ENCODE assay signal across 20 cellular contexts in genomic region chr17:46117117-46117516, GRCh38.
"Had no signal": no experiment of that assay in that cellular context is flagged by ENCODE, and none has a peak within 500 bp of the region (broad histone marks: within the 10 kb centered on the region; RNA-seq: fewer than 3 reads in every experiment).

No MANE protein-coding gene starts in this region.

- H3K27ac Mint-ChIP-seq: activated CD4-positive, alpha-beta memory T cell treated with anti-CD3 and anti-CD28 coated beads, Interleukin-2, amount 10 ng/mL, durations not matched to agents 7 days and 5 days; activated CD4-positive, alpha-beta T cell treated with anti-CD3 and anti-CD28 coated beads, Interleukin-2, amount 10 ng/mL, durations not matched to agents 24 days and 14 days; activated CD8-positive, alpha-beta memory T cell treated with anti-CD3 and anti-CD28 coated beads, Interleukin-2, amount 10 ng/mL, durations not matched to agents 7 days and 5 days; activated naive CD8-positive, alpha-beta T cell treated with anti-CD3 and anti-CD28 coated beads, Interleukin-2, amount 10 ng/mL, durations not matched to agents 7 days and 5 days had no signal

- H3K27ac ChIP-seq: breast epithelium, coronary artery, thoracic aorta, upper lobe of right lung had no signal

- H3K9me3 Mint-ChIP-seq: activated CD4-positive, alpha-beta memory T cell treated with anti-CD3 and anti-CD28 coated beads, Interleukin-2, amount 10 ng/mL, durations not matched to agents 7 days and 5 days; activated CD4-positive, alpha-beta T cell treated with anti-CD3 and anti-CD28 coated beads, Interleukin-2, amount 10 ng/mL, durations not matched to agents 24 days and 14 days; activated naive CD8-positive, alpha-beta T cell treated with anti-CD3 and anti-CD28 coated beads, Interleukin-2, amount 10 ng/mL, durations not matched to agents 7 days and 5 days had no signal

- DNase-seq: activated CD4-positive, alpha-beta memory T cell treated with anti-CD3 and anti-CD28 coated beads, Interleukin-2, amount 10 ng/mL, durations not matched to agents 7 days and 5 days; activated CD4-positive, alpha-beta T cell treated with anti-CD3 and anti-CD28 coated beads, Interleukin-2, amount 10 ng/mL, durations not matched to agents 24 days and 14 days; activated CD8-positive, alpha-beta memory T cell treated with anti-CD3 and anti-CD28 coated beads, Interleukin-2, amount 10 ng/mL, durations not matched to agents 7 days and 5 days; activated gamma-delta T cell treated with Interleukin-2 at 50 U/mL for 16 hours; activated naive CD8-positive, alpha-beta T cell treated with anti-CD3 and anti-CD28 coated beads, Interleukin-2, amount 10 ng/mL, durations not matched to agents 7 days and 5 days; activated T-cell treated with anti-CD3 and anti-CD28 coated beads for 4 hours; amniotic stem cell; cerebellar nuclear complex; esophagus squamous epithelium; gastrocnemius medialis; hippocampal formation; occipital lobe; stimulated activated CD4-positive, alpha-beta T cell treated with anti-CD3 and anti-CD28 coated beads, Interleukin-4, amount 100 ng/mL, for 24 hours; stimulated activated naive CD4-positive, alpha-beta T cell treated with Interleukin-2 at 50 U/mL for 16 hours; SW 1271; upper lobe of right lung had no signal

- H3K27me3 ChIP-seq: breast epithelium, esophagus squamous epithelium, gastrocnemius medialis, upper lobe of right lung had no signal

- ATAC-seq: activated CD4-positive, CD25-positive, alpha-beta regulatory T cell treated with anti-CD3 and anti-CD28 coated beads, Interleukin-2, amount 50 U/mL, for 24 hours; activated CD8-positive, alpha-beta memory T cell treated with anti-CD3 and anti-CD28 coated beads, Interleukin-2, amount 10 ng/mL, durations not matched to agents 7 days and 5 days; gastrocnemius medialis; upper lobe of right lung had no signal

- H3K4me3 Mint-ChIP-seq: activated CD4-positive, alpha-beta memory T cell treated with anti-CD3 and anti-CD28 coated beads, Interleukin-2, amount 10 ng/mL, durations not matched to agents 7 days and 5 days; activated CD4-positive, alpha-beta T cell treated with anti-CD3 and anti-CD28 coated beads, Interleukin-2, amount 10 ng/mL, durations not matched to agents 24 days and 14 days; activated CD8-positive, alpha-beta memory T cell treated with anti-CD3 and anti-CD28 coated beads, Interleukin-2, amount 10 ng/mL, durations not matched to agents 7 days and 5 days; activated naive CD8-positive, alpha-beta T cell treated with anti-CD3 and anti-CD28 coated beads, Interleukin-2, amount 10 ng/mL, durations not matched to agents 7 days and 5 days had no signal

- H3K4me3 ChIP-seq: breast epithelium, coronary artery, esophagus squamous epithelium, gastrocnemius medialis, thoracic aorta, upper lobe of right lung had no signal

- H3K27me3 Mint-ChIP-seq: activated CD4-positive, alpha-beta memory T cell treated with anti-CD3 and anti-CD28 coated beads, Interleukin-2, amount 10 ng/mL, durations not matched to agents 7 days and 5 days; activated CD4-positive, alpha-beta T cell treated with anti-CD3 and anti-CD28 coated beads, Interleukin-2, amount 10 ng/mL, durations not matched to agents 24 days and 14 days; activated CD8-positive, alpha-beta memory T cell treated with anti-CD3 and anti-CD28 coated beads, Interleukin-2, amount 10 ng/mL, durations not matched to agents 7 days and 5 days; activated naive CD8-positive, alpha-beta T cell treated with anti-CD3 and anti-CD28 coated beads, Interleukin-2, amount 10 ng/mL, durations not matched to agents 7 days and 5 days had no signal

- H3K9me3 ChIP-seq: breast epithelium, esophagus squamous epithelium, gastrocnemius medialis, thoracic aorta, upper lobe of right lung had no signal

- H3K36me3 ChIP-seq: breast epithelium, esophagus squamous epithelium, gastrocnemius medialis, thoracic aorta, upper lobe of right lung had no signal
